In genomic region chrX:39905946-39906345, GRCh38 we compare ENCODE assay signal across 21 cellular contexts.
DNase-seq lines count a peak whose midpoint lies in the region; ATAC-seq and TF ChIP-seq lines count a peak whose summit lies in the region.
"Had no signal": no experiment of that assay in that cellular context is flagged by ENCODE, and none has a peak within 500 bp of the region (broad histone marks: within the 10 kb centered on the region; RNA-seq: fewer than 3 reads in every experiment).

No MANE protein-coding gene starts in this region.

- H3K9me3 Mint-ChIP-seq in chondrocyte (ENCODE audit: low read depth) (peaks cover 2% of the 10 kb centered on the region), neural crest cell (no peaks in the 10 kb centered on the region)
- H3K9me3 Mint-ChIP-seq in CD4-positive, alpha-beta T cell = no peaks in the 10 kb centered on the region
- H3K9me3 Mint-ChIP-seq: activated naive CD4-positive, alpha-beta T cell treated with anti-CD3 and anti-CD28 coated beads for 36 hours; activated T-cell treated with anti-CD3 and anti-CD28 coated beads, Interleukin-2, amount 50 U/mL, for 4 hours; effector memory CD8-positive, alpha-beta T cell; stimulated activated effector memory CD8-positive, alpha-beta T cell treated with anti-CD3 and anti-CD28 coated beads, Interleukin-12 subunit alpha, Interleukin-12 subunit beta, amount 100 ng/mL, for 72 hours had no signal

- no peaks in the 10 kb centered on the region for H3K27me3 Mint-ChIP-seq in chondrocyte (ENCODE audit: low read depth)
- H3K27me3 Mint-ChIP-seq in neural crest cell (ENCODE audit: low read depth) = peaks cover 58% of the 10 kb centered on the region
- H3K27me3 Mint-ChIP-seq in CD4-positive, alpha-beta T cell = no peaks in the 10 kb centered on the region
- H3K27me3 Mint-ChIP-seq: effector memory CD8-positive, alpha-beta T cell had no signal

- POLR2A ChIA-PET in CD4-positive, alpha-beta T cell (lab: Charles Lee) = no interaction called here

- H3K27ac Mint-ChIP-seq in chondrocyte (ENCODE audit: unreplicated experiment) (peak overlapping the region; percentile 55), neural crest cell (ENCODE audit: unreplicated experiment) (no peak overlapping the region)
- H3K27ac Mint-ChIP-seq in CD4-positive, alpha-beta T cell = no peak overlapping the region
- H3K27ac Mint-ChIP-seq: activated naive CD4-positive, alpha-beta T cell treated with anti-CD3 and anti-CD28 coated beads for 36 hours; effector memory CD8-positive, alpha-beta T cell; stimulated activated effector memory CD8-positive, alpha-beta T cell treated with anti-CD3 and anti-CD28 coated beads, Interleukin-12 subunit alpha, Interleukin-12 subunit beta, amount 100 ng/mL, for 72 hours had no signal

- intact Hi-C loops in left ventricle myocardium superior (cut with micrococcal nuclease) = no loop called here
- intact Hi-C loops in CD4-positive, alpha-beta T cell (cut with DNase I, micrococcal nuclease) = no loop called here

- CTCF ChIA-PET in CD4-positive, alpha-beta T cell (lab: Charles Lee) = no interaction called here

- ATAC-seq in left ventricle myocardium superior = no peak
- no peak for ATAC-seq in CD4-positive, alpha-beta T cell (ENCODE audit: poor library complexity)
- ATAC-seq: activated T-cell treated with anti-CD3 and anti-CD28 coated beads, Interleukin-2, amount 50 U/mL, for 4 hours; effector memory CD8-positive, alpha-beta T cell; heart right ventricle; stimulated activated effector memory CD8-positive, alpha-beta T cell treated with anti-CD3 and anti-CD28 coated beads, Interleukin-12 subunit alpha, Interleukin-12 subunit beta, amount 100 ng/mL, for 72 hours had no signal

- DNase-seq in cardiac muscle cell (ENCODE audit: low read depth in 1 of 2, low spot score in 1 of 2) (no peak), left ventricle myocardium superior (no peak), chondrocyte (ENCODE audit: low spot score) (peak; percentile 44), neural crest cell (ENCODE audit: low read depth, low spot score) (no peak), GM10266 (ENCODE audit: extremely low spot score) (no peak), NCI-H2171 (lab: John Stamatoyannopoulos, UW) (no peak), NCI-H2196 treated with DMSO at 0.1 percent for 48 hours (lab: John Stamatoyannopoulos, UW; ENCODE audit: unreplicated experiment) (no peak)
- DNase-seq in CD4-positive, alpha-beta T cell = no peak
- DNase-seq: 8988T; activated naive CD4-positive, alpha-beta T cell treated with anti-CD3 and anti-CD28 coated beads for 36 hours; activated T-cell treated with anti-CD3 and anti-CD28 coated beads, Interleukin-2, amount 50 U/mL, for 4 hours; DMS 273 treated with DMSO at 0.1 percent for 48 hours; effector memory CD8-positive, alpha-beta T cell; H7; heart right ventricle; MM.1S; NCI-H446 treated with DMSO at 0.1 percent for 48 hours; NK-92 treated with Interleukin-12 subunit alpha and Interleukin-12 subunit beta, amount 100 ng/mL, for 24 hours; T1000 had no signal

- TF ChIP-seq CTCF in cardiac muscle cell (IDR thresholded peaks at IDR 0.05; ENCODE audit: low read depth, low read length) (no peak), chondrocyte (IDR thresholded peaks at IDR 0.05) (no peak), neural crest cell (conservative IDR thresholded peaks at IDR 0.05) (no peak), GM10266 (IDR thresholded peaks at IDR 0.05; ENCODE audit: control insufficient read depth, insufficient read depth, low read depth, missing control alignments) (no peak)
- TF ChIP-seq CTCF in CD4-positive, alpha-beta T cell (IDR thresholded peaks at IDR 0.05) = no peak

- H3K27ac ChIP-seq in cardiac muscle cell = peak overlapping the region; percentile 49
- H3K27ac ChIP-seq in CD4-positive, alpha-beta T cell (ENCODE audit: low read depth, low read length) = no peak overlapping the region
- H3K27ac ChIP-seq: C4-2B had no signal

- peaks cover 49% of the 10 kb centered on the region for H3K4me1 ChIP-seq in cardiac muscle cell (ENCODE audit: low read depth)

- peaks cover 71% of the 10 kb centered on the region for H3K4me1 Mint-ChIP-seq in chondrocyte (ENCODE audit: low read depth)
- peaks cover 60% of the 10 kb centered on the region for H3K4me1 Mint-ChIP-seq in neural crest cell
- H3K4me1 Mint-ChIP-seq in CD4-positive, alpha-beta T cell (ENCODE audit: low read depth) = no peaks in the 10 kb centered on the region

- H3K36me3 Mint-ChIP-seq in chondrocyte (ENCODE audit: low read depth) (no peaks in the 10 kb centered on the region), neural crest cell (ENCODE audit: low read depth) (no peaks in the 10 kb centered on the region)
- H3K36me3 Mint-ChIP-seq in CD4-positive, alpha-beta T cell (ENCODE audit: low read depth) = no peaks in the 10 kb centered on the region

- H3K27me3 ChIP-seq in cardiac muscle cell = no peaks in the 10 kb centered on the region
- no peaks in the 10 kb centered on the region for H3K27me3 ChIP-seq in CD4-positive, alpha-beta T cell (ENCODE audit: control insufficient read depth, insufficient read depth, low read length)

- H3K4me3 Mint-ChIP-seq in chondrocyte (ENCODE audit: unreplicated experiment) (peak overlapping the region; percentile 27), neural crest cell (peak overlapping the region; percentile 52)
- H3K4me3 Mint-ChIP-seq in CD4-positive, alpha-beta T cell = no peak overlapping the region
- H3K4me3 Mint-ChIP-seq: activated naive CD4-positive, alpha-beta T cell treated with anti-CD3 and anti-CD28 coated beads for 36 hours; activated T-cell treated with anti-CD3 and anti-CD28 coated beads, Interleukin-2, amount 50 U/mL, for 4 hours; effector memory CD8-positive, alpha-beta T cell; stimulated activated effector memory CD8-positive, alpha-beta T cell treated with anti-CD3 and anti-CD28 coated beads, Interleukin-12 subunit alpha, Interleukin-12 subunit beta, amount 100 ng/mL, for 72 hours had no signal

- no peak overlapping the region for H3K4me3 ChIP-seq in cardiac muscle cell
- H3K4me3 ChIP-seq: heart right ventricle had no signal

- no peaks in the 10 kb centered on the region for H3K36me3 ChIP-seq in cardiac muscle cell
- H3K36me3 ChIP-seq: heart right ventricle had no signal

- no peaks in the 10 kb centered on the region for H3K9me3 ChIP-seq in cardiac muscle cell (ENCODE audit: low read depth)
- H3K9me3 ChIP-seq in CD4-positive, alpha-beta T cell (ENCODE audit: control insufficient read depth, low read length) = no peaks in the 10 kb centered on the region
- H3K9me3 ChIP-seq: heart right ventricle had no signal
